ENCODE assay signal across 9 cellular contexts in the genomic region with DNA sequence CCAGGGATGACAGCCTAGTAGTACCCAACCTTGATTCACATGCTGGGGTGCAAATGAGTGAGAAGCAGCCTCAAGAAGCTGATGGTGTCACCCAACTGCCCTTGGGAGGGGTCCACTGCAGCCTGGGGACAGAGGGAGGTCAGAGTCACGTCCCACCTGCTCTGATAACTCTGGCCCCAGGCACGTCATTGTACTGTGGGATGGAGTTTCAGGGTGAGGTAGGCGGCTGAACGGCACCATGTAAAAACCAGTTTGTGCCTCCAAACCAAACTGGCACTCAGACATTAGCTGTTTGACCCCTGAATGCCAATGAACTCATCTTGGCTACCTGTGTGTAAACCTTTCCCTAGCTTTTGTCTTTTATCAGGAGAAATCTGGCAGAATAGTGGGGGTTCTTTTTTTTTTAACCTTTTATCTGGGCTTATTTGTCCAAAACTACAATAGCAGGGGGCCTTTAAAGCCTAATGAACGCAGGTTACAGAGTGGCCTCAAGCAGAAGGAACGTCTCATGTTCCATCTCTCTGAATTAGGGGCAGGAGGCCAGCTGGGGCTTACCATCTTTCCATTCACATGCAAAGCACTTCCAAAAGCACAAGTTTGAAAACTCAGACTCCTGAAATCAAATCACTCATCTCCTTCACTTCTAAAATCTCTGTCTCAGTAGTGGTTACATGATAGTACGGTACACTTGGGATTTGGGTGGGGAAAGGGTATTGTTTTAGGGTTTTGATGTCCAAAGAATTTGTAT.
DNase-seq lines count a peak whose midpoint lies in the region; ATAC-seq and TF ChIP-seq lines count a peak whose summit lies in the region.
"Had no signal": no experiment of that assay in that cellular context is flagged by ENCODE, and none has a peak within 500 bp of the region (broad histone marks: within the 10 kb centered on the region; RNA-seq: fewer than 3 reads in every experiment).

No MANE protein-coding gene starts in this region.

- no peaks in the 10 kb centered on the region for H3K27me3 ChIP-seq in left ventricle myocardium inferior (ENCODE audit: low read depth)
- H3K27me3 ChIP-seq in psoas muscle (ENCODE audit: insufficient read depth in 3 of 3, low read length in 2 of 3): no peaks in the 10 kb centered on the region
- no peaks in the 10 kb centered on the region for H3K27me3 ChIP-seq in ovary

- DNase-seq in left ventricle myocardium inferior (no peak), Right ventricle myocardium inferior (ENCODE audit: missing footprints) (no peak), psoas muscle (no peak), GM03348 (ENCODE audit: low spot score) (no peak), ovary (no peak)
- DNase-seq in central memory CD8-positive, alpha-beta T cell (ENCODE audit: low spot score in 2 of 2): no peak
- DNase-seq in activated CD4-positive, alpha-beta T cell treated with anti-CD3 and anti-CD28 coated beads, Interleukin-2, amount 50 U/mL, for 1 hour: no peak
- DNase-seq: activated T-cell treated with anti-CD3 and anti-CD28 coated beads, Interleukin-2, amount 50 U/mL, for 72 hours had no signal

- peaks cover 89% of the 10 kb centered on the region for H3K4me1 ChIP-seq in left ventricle myocardium inferior
- peaks cover 62% of the 10 kb centered on the region for H3K4me1 ChIP-seq in psoas muscle
- peaks cover 10% of the 10 kb centered on the region for H3K4me1 ChIP-seq in ovary (ENCODE audit: insufficient read depth)

- H3K36me3 ChIP-seq in left ventricle myocardium inferior (peaks cover 31% of the 10 kb centered on the region), psoas muscle (ENCODE audit: insufficient read depth in 1 of 2, low read depth in 1 of 2) (peaks cover 2 to 29% of the 10 kb centered on the region in 2 donors), ovary (no peaks in the 10 kb centered on the region)

- intact Hi-C loops in left ventricle myocardium inferior (cut with micrococcal nuclease) (no loop called here), Right ventricle myocardium inferior (cut with DNase I) (loop anchor here (2.0 kb wide), 1 partner anchor 40 kb away; no protein-coding TSS in a partner anchor), psoas muscle (cut with DNase I) (loop anchor here (1.0 to 5.0 kb wide), 6 partner anchors 14 to 152 kb away; partner anchors contain the start of gene IRF2 (in 2 of the 2)), ovary (cut with DNase I) (loop anchor here in 1 of 4 donors (10.0 kb wide), 1 partner anchor 90 kb away; the partner anchor contains the start of gene IRF2)

- H3K27ac Mint-ChIP-seq in central memory CD8-positive, alpha-beta T cell (ENCODE audit: low read depth): no peak overlapping the region
- H3K27ac Mint-ChIP-seq: activated T-cell treated with anti-CD3 and anti-CD28 coated beads, Interleukin-2, amount 50 U/mL, for 72 hours had no signal

- H3K9me3 Mint-ChIP-seq in central memory CD8-positive, alpha-beta T cell: no peaks in the 10 kb centered on the region

- H3K27me3 Mint-ChIP-seq in central memory CD8-positive, alpha-beta T cell: no peaks in the 10 kb centered on the region

- TF ChIP-seq EP300 in ovary (IDR thresholded peaks at IDR 0.05): no peak

- peak overlapping the region; percentile 48 for H3K4me3 ChIP-seq in left ventricle myocardium inferior
- peak overlapping the region; percentile 42 for H3K4me3 ChIP-seq in psoas muscle
- no peak overlapping the region for H3K4me3 ChIP-seq in ovary

- no peak for TF ChIP-seq POLR2A in ovary (IDR thresholded peaks at IDR 0.05)

- H3K27ac ChIP-seq in left ventricle myocardium inferior (replicated peaks): peak overlapping the region; percentile 93
- peak overlapping the region; percentile 82 for H3K27ac ChIP-seq in psoas muscle
- peak overlapping the region in 1 of 2 donors; percentile 79 for H3K27ac ChIP-seq in ovary

- H3K9me3 ChIP-seq in left ventricle myocardium inferior (replicated peaks): no peaks in the 10 kb centered on the region
- H3K9me3 ChIP-seq in psoas muscle: no peaks in the 10 kb centered on the region
- H3K9me3 ChIP-seq in ovary: no peaks in the 10 kb centered on the region

- TF ChIP-seq CTCF in left ventricle myocardium inferior (IDR thresholded peaks at IDR 0.05; ENCODE audit: borderline replicate concordance) (no peak), psoas muscle (IDR thresholded peaks at IDR 0.05) (no peak), ovary (IDR thresholded peaks at IDR 0.05) (no peak)

- H3K36me3 Mint-ChIP-seq in central memory CD8-positive, alpha-beta T cell (ENCODE audit: insufficient read depth): peaks cover 34% of the 10 kb centered on the region

- peak overlapping the region; percentile 52 for H3K4me3 Mint-ChIP-seq in central memory CD8-positive, alpha-beta T cell

- ATAC-seq in Right ventricle myocardium inferior (no peak), HG03439 (IDR thresholded peaks at IDR 0.05; ENCODE audit: unreplicated experiment) (peak; percentile 28), psoas muscle (peak in 3 of 4 donors; percentile 11 to 68 (median 50))
- ATAC-seq in central memory CD8-positive, alpha-beta T cell (replicated peaks; ENCODE audit: extremely low read depth, poor library complexity, severe bottlenecking): no peak

- WGBS in psoas muscle, 3 donors: 20 to 36% (median 27%) methylated on average over 7 of the region's 7 CpGs
- WGBS in ovary, 3 donors: 50 to 64% (median 52%) methylated on average over 7 of the region's 7 CpGs

- H3K4me1 Mint-ChIP-seq in central memory CD8-positive, alpha-beta T cell: peaks cover 52% of the 10 kb centered on the region

Comparison
In these comparisons a context has a peak if more than half of its experiments do, and no peak if none do; other contexts are left out.
1. ATAC-seq: peak in HG03439 (single experiment) and psoas muscle (3 of 4); none in Right ventricle myocardium inferior (single experiment) and central memory CD8-positive, alpha-beta T cell (single experiment).